9 cellular contexts compared by ENCODE assay signal in genomic region chr5:10251409-10251808, GRCh38. TPM values are rescaled to one million over a fixed set of nuclear protein-coding genes. Genes with fewer than 3 reads are reported as not detected.
DNase-seq lines count a peak whose midpoint lies in the region; ATAC-seq and TF ChIP-seq lines count a peak whose summit lies in the region.
"Had no signal": no experiment of that assay in that cellular context is flagged by ENCODE, and none has a peak within 500 bp of the region (broad histone marks: within the 10 kb centered on the region; RNA-seq: fewer than 3 reads in every experiment).

No MANE protein-coding gene starts in this region.

- H3K4me3 Mint-ChIP-seq in memory B cell = peak overlapping the region; percentile 87

- H3K4me3 ChIP-seq in right atrium auricular region (peak overlapping the region; percentile 93 to 99), adipocyte (ENCODE audit: low read length) (peak overlapping the region; percentile 95), adrenal gland (peak overlapping the region in 2 of 4 donors; percentile 74 to 75)

- H3K4me1 ChIP-seq in right atrium auricular region = peaks cover 0 to 25% of the 10 kb centered on the region in 2 donors
- peaks cover 23% of the 10 kb centered on the region for H3K4me1 ChIP-seq in adipocyte (ENCODE audit: control insufficient read depth, insufficient read depth, low read length)
- peaks cover 22 to 35% of the 10 kb centered on the region in 2 donors for H3K4me1 ChIP-seq in adrenal gland (replicated peaks in 1 of 2)

- peaks cover 22% of the 10 kb centered on the region for H3K36me3 ChIP-seq in right atrium auricular region
- peaks cover 32% of the 10 kb centered on the region for H3K36me3 ChIP-seq in adipocyte (ENCODE audit: control insufficient read depth, insufficient read depth, low read length, severe bottlenecking)
- peaks cover 0 to 24% of the 10 kb centered on the region in 2 donors for H3K36me3 ChIP-seq in adrenal gland (replicated peaks in 1 of 2)

- no peak for ATAC-seq in left cardiac atrium
- no peak for ATAC-seq in memory B cell (ENCODE audit: low read depth)

- H3K27ac ChIP-seq in right atrium auricular region = no peak overlapping the region
- H3K27ac ChIP-seq in adrenal gland = no peak overlapping the region

- TF ChIP-seq CTCF in right atrium auricular region (IDR thresholded peaks at IDR 0.05) = no peak
- TF ChIP-seq CTCF in adrenal gland (IDR thresholded peaks at IDR 0.05) = no peak

- no peak for DNase-seq in right atrium auricular region (ENCODE audit: low spot score)
- no peak for DNase-seq in left cardiac atrium
- DNase-seq in adipocyte (ENCODE audit: low read depth) = no peak
- DNase-seq in memory B cell (ENCODE audit: low spot score in 2 of 2) = no peak
- no peak for DNase-seq in activated gamma-delta T cell (lab: John Stamatoyannopoulos, UW)
- DNase-seq in posterior vena cava (ENCODE audit: low spot score) = no peak
- DNase-seq in NCI-H187 (lab: John Stamatoyannopoulos, UW) = no peak
- DNase-seq in adrenal gland = no peak
- DNase-seq: T1000 had no signal

- TF ChIP-seq POLR2A in adrenal gland (IDR thresholded peaks at IDR 0.05) = no peak

- H3K27me3 Mint-ChIP-seq in memory B cell = no peaks in the 10 kb centered on the region

- H3K27me3 ChIP-seq in right atrium auricular region = no peaks in the 10 kb centered on the region
- H3K27me3 ChIP-seq in adipocyte (replicated peaks; ENCODE audit: control insufficient read depth, insufficient read depth, low read length) = no peaks in the 10 kb centered on the region
- no peaks in the 10 kb centered on the region for H3K27me3 ChIP-seq in adrenal gland

- no peaks in the 10 kb centered on the region for H3K9me3 Mint-ChIP-seq in memory B cell

- WGBS in adrenal gland, 4 donors = 41 to 54% (median 46%) methylated on average over 7 of the region's 7 CpGs

- H3K9me3 ChIP-seq in right atrium auricular region = no peaks in the 10 kb centered on the region
- H3K9me3 ChIP-seq in adipocyte (ENCODE audit: control insufficient read depth, low read length) = no peaks in the 10 kb centered on the region
- H3K9me3 ChIP-seq in adrenal gland (replicated peaks in 1 of 3) = no peaks in the 10 kb centered on the region

- peak overlapping the region; percentile 98 for H3K9ac ChIP-seq in adipocyte (ENCODE audit: low read length)

- intact Hi-C loops in left cardiac atrium (cut with DNase I) = no loop called here
- intact Hi-C loops in posterior vena cava (cut with DNase I) = no loop called here
- intact Hi-C loops in adrenal gland (cut with DNase I) = no loop called here

- H3K4me1 Mint-ChIP-seq in memory B cell = peaks cover 25% of the 10 kb centered on the region

- H3K36me3 Mint-ChIP-seq in memory B cell = peaks cover 13% of the 10 kb centered on the region

- H3K27ac Mint-ChIP-seq in memory B cell = peak overlapping the region; percentile 100

RNA-seq across cellular contexts. Expression of gene CCT5, which starts 1.3 kb away (rescaled TPM):
- total RNA-seq in right atrium auricular region = 100 to 1,000 TPM in 1 of 2 donors, 10 to 100 TPM in 1; 88.4 to 140 TPM
- 100 to 1,000 TPM; 106 to 117 TPM for total RNA-seq in left cardiac atrium
- 100 to 1,000 TPM in 1 of 2 donors, 10 to 100 TPM in 1; 97.0 to 124 TPM for total RNA-seq in posterior vena cava
- total RNA-seq in adrenal gland = 100 to 1,000 TPM; 116 to 222 (median 151) TPM
- 100 to 1,000 TPM in 2 of 3 donors, 10 to 100 TPM in 1; 81.3 to 403 (median 126) TPM for polyA plus RNA-seq in adrenal gland

RNA-seq across cellular contexts. Expression of gene ATPSCKMT, which starts 1.7 kb away (rescaled TPM):
- total RNA-seq in right atrium auricular region (10 to 100 TPM in 1 of 2 donors, 1 to 10 TPM in 1; 6.6 to 12.4 TPM), left cardiac atrium (10 to 100 TPM; 10.6 to 19.3 TPM), posterior vena cava (10 to 100 TPM; 10.6 to 17.2 TPM), adrenal gland (10 to 100 TPM; 11.4 to 41.1 (median 23.5) TPM)
- 10 to 100 TPM; 13.7 to 26.5 (median 14.9) TPM for polyA plus RNA-seq in adrenal gland

RNA-seq across cellular contexts. Expression of gene CMBL, which starts 56.3 kb away (rescaled TPM):
- total RNA-seq in right atrium auricular region = 10 to 100 TPM in 1 of 2 donors, 1 to 10 TPM in 1; 5.9 to 20.7 TPM
- 10 to 100 TPM; 23.9 to 39.5 TPM for total RNA-seq in left cardiac atrium
- total RNA-seq in posterior vena cava = 10 to 100 TPM; 11.8 to 20.4 TPM
- 10 to 100 TPM; 17.8 to 87.7 (median 28.7) TPM for total RNA-seq in adrenal gland
- 10 to 100 TPM; 28.7 to 56.6 (median 29.4) TPM for polyA plus RNA-seq in adrenal gland
